Comparison of ENCODE assay signal across 21 cellular contexts in genomic region chr5:83084336-83084735, GRCh38.
"Had no signal": no experiment of that assay in that cellular context is flagged by ENCODE, and none has a peak within 500 bp of the region (broad histone marks: within the 10 kb centered on the region; RNA-seq: fewer than 3 reads in every experiment).

No MANE protein-coding gene starts in this region.

- H3K9me2 ChIP-seq: SK-N-SH had no signal

- ATAC-seq: K562, Panc1 had no signal

- FAIRE-seq: HTR-8/SVneo, K562 had no signal

- H3K4me3 ChIP-seq: K562 had no signal

- DNase-seq: Kasumi-1; MM.1S; NCI-H1092 treated with DMSO at 0.1 percent for 48 hours; NCI-H1436; NCI-H187; NCI-H2081 treated with DMSO at 0.1 percent for 48 hours; NCI-H2171; NCI-H226; NCI-H446 treated with DMSO at 0.1 percent for 48 hours; NCI-H510A treated with DMSO at 0.1 percent for 48 hours; NCI-H526; NCI-H82; NK-92 treated with Interleukin-12 subunit alpha and Interleukin-12 subunit beta, amount 100 ng/mL, for 24 hours; SHP77; SK-N-SH had no signal

- H3K27ac ChIP-seq: HL-60, KMS-11, RWPE1 had no signal

- H3K9me3 ChIP-seq: SK-N-SH had no signal

- H3K9ac ChIP-seq: KMS-11, SK-N-SH had no signal

- H3K4me2 ChIP-seq: KMS-11, SK-N-SH had no signal
